Comparison of ENCODE assay signal across 11 cellular contexts in genomic region chr1:186420923-186421322, GRCh38. TPM values are rescaled to one million over a fixed set of nuclear protein-coding genes. Genes with fewer than 3 reads are reported as not detected.
A peak's percentile ranks its signal among the peaks of the same experiment; 100 is the strongest.
DNase-seq lines count a peak whose midpoint lies in the region; ATAC-seq, FAIRE-seq and TF ChIP-seq lines count a peak whose summit lies in the region.
"Had no signal": no experiment of that assay in that cellular context is flagged by ENCODE, and none has a peak within 500 bp of the region (broad histone marks: within the 10 kb centered on the region; RNA-seq: fewer than 3 reads in every experiment).

No MANE protein-coding gene starts in this region.

- H3K4me3 ChIP-seq in Caco-2 (ENCODE audit: low read depth, low read length): no peak overlapping the region

- H3K4me3 Mint-ChIP-seq in Caco-2 (ENCODE audit: unreplicated experiment): no peak overlapping the region

- no peaks in the 10 kb centered on the region for H3K36me3 ChIP-seq in Caco-2 (ENCODE audit: control insufficient read depth, insufficient read depth, low read length)

- POLR2A ChIA-PET in Caco-2 (lab: Charles Lee): no interaction called here

- BruUV-seq in Caco-2 (replicated peaks; lab: Mats Ljungman, UMichigan): no TSS peak

- H3K4me1 Mint-ChIP-seq in Caco-2 (ENCODE audit: low read depth, unreplicated experiment): no peaks in the 10 kb centered on the region

- no peak overlapping the region for H3K27ac Mint-ChIP-seq in Caco-2 (ENCODE audit: unreplicated experiment)

- no peaks in the 10 kb centered on the region for H3K4me1 ChIP-seq in Caco-2
- H3K4me1 ChIP-seq: parathyroid adenoma had no signal

- ATAC-seq in GM18498 (IDR thresholded peaks at IDR 0.05; ENCODE audit: unreplicated experiment): peak; percentile 95
- peak; percentile 85 for ATAC-seq in GM21381 (IDR thresholded peaks at IDR 0.05; ENCODE audit: unreplicated experiment)
- peak; percentile 94 for ATAC-seq in HG03342 (IDR thresholded peaks at IDR 0.05; ENCODE audit: unreplicated experiment)

- H3K36me3 Mint-ChIP-seq in Caco-2 (ENCODE audit: insufficient read depth, unreplicated experiment): peaks cover 11% of the 10 kb centered on the region

- H3K9me3 ChIP-seq in Caco-2: no peaks in the 10 kb centered on the region

- H3K9me3 Mint-ChIP-seq in Caco-2 (ENCODE audit: unreplicated experiment): no peaks in the 10 kb centered on the region

- intact Hi-C loops in Caco-2 (cut with micrococcal nuclease; ENCODE audit: unreplicated experiment): no loop called here

- no peaks in the 10 kb centered on the region for H3K27me3 Mint-ChIP-seq in Caco-2 (ENCODE audit: insufficient read depth, unreplicated experiment)

- no peak for FAIRE-seq in GM19239 (lab: Jason Lieb, UNC)

- CTCF ChIA-PET in Caco-2 (lab: Charles Lee): interaction anchor here (1.3 kb wide), 1 partner anchor 46 kb away, joined by 5 read pairs; the partner anchor contains the start of gene TPR

- DNase-seq in dedifferentiated amniotic fluid mesenchymal stem cell (ENCODE audit: extremely low spot score) (peak; percentile 25), GM19239 (ENCODE audit: insufficient read length, low spot score) (no peak), DMS79 (lab: John Stamatoyannopoulos, UW) (no peak), T-helper 9 cell (no peak), Caco-2 (no peak)
- DNase-seq: NCI-H187 treated with DMSO at 0.1 percent for 48 hours had no signal

- H3K27me3 ChIP-seq in Caco-2 (replicated peaks; ENCODE audit: control insufficient read depth, insufficient read depth, low read length): no peaks in the 10 kb centered on the region

- no peak for TF ChIP-seq CTCF in Caco-2 (IDR thresholded peaks at IDR 0.05; ENCODE audit: insufficient read depth in 1 of 2, low read depth in 1 of 2, low read length in 1 of 2, severe bottlenecking in 1 of 2, unreplicated experiment in 1 of 2)

RNA-seq across cellular contexts. Expression of gene PDC, which starts 40.0 kb away (rescaled TPM):
- not detected in 2 replicates for total RNA-seq in Caco-2 (2022)
- total RNA-seq: activated CD8-positive, alpha-beta memory T cell treated with anti-CD3 and anti-CD28 coated beads for 36 hours had no signal

RNA-seq across cellular contexts. Expression of gene ODR4, which starts 45.3 kb away (rescaled TPM):
- 29.1 and 32.0 TPM in 2 replicates for total RNA-seq in Caco-2 (2022)

RNA-seq across cellular contexts. Expression of gene TPR, which starts 45.9 kb away (rescaled TPM):
- 172 and 178 TPM in 2 replicates for total RNA-seq in Caco-2 (2022)
